18 cellular contexts compared by ENCODE assay signal in the genomic region with DNA sequence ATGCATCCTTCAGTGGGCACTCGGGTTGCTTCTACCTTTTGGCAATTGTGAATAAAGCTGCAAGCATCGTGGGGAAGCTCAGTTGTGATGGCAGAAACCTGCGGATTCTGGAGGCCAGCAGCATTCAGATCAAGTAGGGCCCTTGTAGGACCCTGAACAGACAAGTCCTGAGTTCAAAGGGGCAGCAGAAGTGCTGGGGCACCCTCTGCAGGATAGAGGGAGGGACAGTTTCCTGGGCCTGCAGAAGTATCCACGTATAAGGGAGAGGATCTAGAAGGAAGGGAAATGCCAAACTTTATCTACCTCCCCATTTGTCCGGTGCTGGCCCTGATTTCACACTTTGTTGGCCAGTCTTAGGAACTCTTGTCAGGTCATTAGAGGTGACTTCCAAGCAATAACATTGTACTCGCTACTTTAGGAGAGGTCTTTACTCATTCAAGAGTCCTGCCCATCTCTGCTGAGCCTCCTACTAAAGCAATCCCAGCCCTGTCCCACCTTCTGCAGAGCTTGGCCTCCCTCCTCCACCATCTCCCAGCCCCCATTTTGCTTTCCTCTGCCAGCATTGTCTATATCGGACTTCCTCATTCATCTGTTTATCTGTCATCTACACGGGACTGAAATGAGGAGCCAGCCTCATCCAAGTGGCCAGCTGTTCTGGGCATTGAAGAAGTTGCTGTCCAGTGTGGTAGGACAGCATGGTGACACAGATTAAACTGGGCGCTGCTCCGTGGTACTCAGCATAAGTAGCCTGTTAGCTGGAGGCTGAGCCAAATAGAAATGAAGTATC. TPM values are rescaled to one million over a fixed set of nuclear protein-coding genes. Genes with fewer than 3 reads are reported as not detected.
DNase-seq lines count a peak whose midpoint lies in the region; ATAC-seq and TF ChIP-seq lines count a peak whose summit lies in the region.
"Had no signal": no experiment of that assay in that cellular context is flagged by ENCODE, and none has a peak within 500 bp of the region (broad histone marks: within the 10 kb centered on the region; RNA-seq: fewer than 3 reads in every experiment).

No MANE protein-coding gene starts in this region.

- H3F3A ChIP-seq in SK-N-SH (replicated peaks; ENCODE audit: insufficient read depth) (no peaks in the 10 kb centered on the region), GM23248 (ENCODE audit: insufficient read depth) (no peaks in the 10 kb centered on the region)

- TF ChIP-seq CTCF in SK-N-SH (IDR thresholded peaks at IDR 0.05) (no peak), IMR-90 (conservative IDR thresholded peaks at IDR 0.05; ENCODE audit: low read depth, low read length) (no peak)

- no peak overlapping the region for H3K56ac ChIP-seq in IMR-90 (ENCODE audit: extremely low read depth, insufficient read depth, low read length)

- TF ChIP-seq EP300 in SK-N-SH (IDR thresholded peaks at IDR 0.05; ENCODE audit: borderline replicate concordance in 1 of 2, low read depth in 1 of 2, low read length in 1 of 2), result no peak

- no peak overlapping the region for H4K5ac ChIP-seq in IMR-90 (ENCODE audit: low read depth, low read length)

- peaks cover 23 to 29% of the 10 kb centered on the region in 2 donors for H3K27me3 Mint-ChIP-seq in stimulated activated naive B cell treated with anti-CD40 and anti-IgM and Interleukin-4, amounts not matched to agents 10 μg/mL and 1 μg/mL and 100 μg/mL, for 72 hours

- H4K91ac ChIP-seq in IMR-90 (ENCODE audit: insufficient read depth, low read depth, low read length), result no peak overlapping the region

- H3K27ac ChIP-seq in SK-N-SH (ENCODE audit: low read depth in 2 of 2, low read length in 1 of 2) (no peak overlapping the region), IMR-90 (ENCODE audit: insufficient read depth, low read length) (no peak overlapping the region), GM23248 (no peak overlapping the region)
- H3K27ac ChIP-seq: PC-9, SJCRH30 had no signal

- H3K27ac Mint-ChIP-seq in stimulated activated naive B cell treated with anti-CD40 and anti-IgM and Interleukin-4, amounts not matched to agents 10 μg/mL and 1 μg/mL and 100 μg/mL, for 72 hours, result peak overlapping the region; percentile 63

- H3K79me1 ChIP-seq in IMR-90 (ENCODE audit: low read depth in 1 of 2, low read length in 2 of 2), result no peaks in the 10 kb centered on the region

- no peak overlapping the region for H2AFZ ChIP-seq in SK-N-SH (ENCODE audit: low read depth)
- peak overlapping the region; percentile 15 for H2AFZ ChIP-seq in IMR-90 (replicated peaks; ENCODE audit: low read length, poor library complexity)
- H2AFZ ChIP-seq in GM23248, result no peak overlapping the region
- H2AFZ ChIP-seq: PC-9 had no signal

- in situ Hi-C loops in IMR-90 (cut with MboI; ENCODE audit: low sequenced_read_pairs) (no loop called here), GM23248 (cut with MboI) (no loop called here)

- DNase-seq in SK-N-SH, result no peak
- no peak for DNase-seq in IMR-90
- DNase-seq in globus pallidus (ENCODE audit: low spot score), result peak; percentile 1
- DNase-seq in stimulated activated naive B cell treated with anti-CD40 and anti-IgM and Interleukin-4, amounts not matched to agents 10 μg/mL and 1 μg/mL and 100 μg/mL, for 72 hours, result no peak
- DNase-seq in NCI-H510A (lab: John Stamatoyannopoulos, UW), result no peak
- DNase-seq in AG08396 (ENCODE audit: low spot score), result no peak
- DNase-seq in GM23248, result no peak
- DNase-seq: Caco-2, EL, Kasumi-1, MM.1S, NCI-H1092 treated with DMSO at 0.1 percent for 48 hours, NCI-H2081 treated with DMSO at 0.1 percent for 48 hours, NCI-H524 treated with DMSO at 0.1 percent for 48 hours, PC-9, SJCRH30, SW 1271 had no signal

- no peaks in the 10 kb centered on the region for H3K4me1 Mint-ChIP-seq in stimulated activated naive B cell treated with anti-CD40 and anti-IgM and Interleukin-4, amounts not matched to agents 10 μg/mL and 1 μg/mL and 100 μg/mL, for 72 hours

- no peak overlapping the region for H3K4me3 Mint-ChIP-seq in stimulated activated naive B cell treated with anti-CD40 and anti-IgM and Interleukin-4, amounts not matched to agents 10 μg/mL and 1 μg/mL and 100 μg/mL, for 72 hours

- BruUV-seq in IMR-90 (replicated peaks; lab: Mats Ljungman, UMichigan), result no TSS peak

- no peaks in the 10 kb centered on the region for H3K79me2 ChIP-seq in SK-N-SH (ENCODE audit: insufficient read depth)
- no peaks in the 10 kb centered on the region for H3K79me2 ChIP-seq in GM23248 (ENCODE audit: insufficient read depth)

- H3K23ac ChIP-seq in IMR-90 (ENCODE audit: low read depth, low read length), result no peak overlapping the region

- ATAC-seq in SK-N-SH treated with all-trans-retinoic acid at 6 μM for 48 hours (no peak), IMR-90 (ENCODE audit: low read depth) (no peak)
- no peak for ATAC-seq in stimulated activated naive B cell treated with anti-CD40 and anti-IgM and Interleukin-4, amounts not matched to agents 10 μg/mL and 1 μg/mL and 100 μg/mL, for 72 hours (replicated peaks)

- no peak overlapping the region for H3K14ac ChIP-seq in IMR-90 (replicated peaks; ENCODE audit: low read depth, low read length)

- dilution Hi-C loops in IMR-90 (cut with HindIII; ENCODE audit: low sequenced_read_pairs, unreplicated experiment), result no loop called here

- H3K4me3 ChIP-seq in SK-N-SH (ENCODE audit: low read depth in 2 of 2, low read length in 1 of 2) (no peak overlapping the region), IMR-90 (ENCODE audit: insufficient read depth, low read depth, low read length) (no peak overlapping the region), GM23248 (no peak overlapping the region)
- H3K4me3 ChIP-seq: PC-9, SJCRH30 had no signal

- no peak overlapping the region for H2BK5ac ChIP-seq in IMR-90 (ENCODE audit: low read depth, low read length, poor library complexity, severe bottlenecking)

- no peak overlapping the region for H3K4me2 ChIP-seq in SK-N-SH
- no peak overlapping the region for H3K4me2 ChIP-seq in IMR-90 (ENCODE audit: low read depth, low read length)
- no peak overlapping the region for H3K4me2 ChIP-seq in GM23248 (ENCODE audit: unreplicated experiment)
- H3K4me2 ChIP-seq: PC-9 had no signal

- no peak overlapping the region for H4K8ac ChIP-seq in IMR-90 (ENCODE audit: low read depth in 2 of 2, low read length in 2 of 2)

- H3K27me3 ChIP-seq in SK-N-SH (ENCODE audit: insufficient read depth) (no peaks in the 10 kb centered on the region; the same call in 1 of the 2 replicates), IMR-90 (ENCODE audit: control insufficient read depth, insufficient read depth, low read length) (peaks cover 1% of the 10 kb centered on the region), GM23248 (replicated peaks; ENCODE audit: insufficient read depth) (peaks cover 11% of the 10 kb centered on the region; the same call in 1 of the 2 replicates)

- H3K4ac ChIP-seq in IMR-90 (ENCODE audit: low read depth, low read length), result no peak overlapping the region

- CTCF ChIA-PET in SK-N-SH (lab: Yijun Ruan, JAX) (interaction anchor here (1.2 to 1.4 kb wide), 2 partner anchors 10 to 193 kb away, joined by 3 to 5 read pairs; no protein-coding TSS in a partner anchor), IMR-90 (lab: Yijun Ruan, JAX) (no interaction called here)

- H3K18ac ChIP-seq in IMR-90 (ENCODE audit: low read depth, low read length), result no peak overlapping the region

- POLR2A ChIA-PET in SK-N-SH (lab: Yijun Ruan, JAX), result no interaction called here
- POLR2A ChIA-PET in IMR-90 (lab: Charles Lee; ENCODE audit: unreplicated experiment), result no interaction called here

- no peak overlapping the region for H2BK15ac ChIP-seq in IMR-90 (ENCODE audit: low read depth, low read length)

- intact Hi-C loops in IMR-90 (cut with micrococcal nuclease), result no loop called here

- no peak overlapping the region for H2AK5ac ChIP-seq in IMR-90 (ENCODE audit: low read depth, low read length)

- no peaks in the 10 kb centered on the region for H3K9me3 ChIP-seq in SK-N-SH
- no peaks in the 10 kb centered on the region for H3K9me3 ChIP-seq in IMR-90 (ENCODE audit: control insufficient read depth, insufficient read depth, low read length)
- H3K9me3 ChIP-seq in GM23248 (ENCODE audit: low read depth), result no peaks in the 10 kb centered on the region
- H3K9me3 ChIP-seq: Caco-2, SJCRH30 had no signal

- H3K9ac ChIP-seq in SK-N-SH (no peak overlapping the region), IMR-90 (ENCODE audit: low read depth, low read length) (no peak overlapping the region), GM23248 (no peak overlapping the region)

- no peak overlapping the region for H2BK120ac ChIP-seq in IMR-90 (ENCODE audit: low read depth, low read length)

- no peaks in the 10 kb centered on the region for H3K36me3 Mint-ChIP-seq in stimulated activated naive B cell treated with anti-CD40 and anti-IgM and Interleukin-4, amounts not matched to agents 10 μg/mL and 1 μg/mL and 100 μg/mL, for 72 hours

- WGBS in SK-N-SH (ENCODE audit: low lambda C conversion rate), result 27% methylated on average over 9 of the region's 10 CpGs
- WGBS in IMR-90 (ENCODE audit: extremely low coverage in 2 of 2, insufficient read length in 1 of 2), 2 experiments, result 45% methylated on average over 5 of the region's 10 CpGs; no CpG with 5 or more reads in 1 of the 2 experiments
- 39 to 40% methylated on average over 10 of the region's 10 CpGs for WGBS in GM23248 (ENCODE audit: low coverage in 1 of 2, low lambda C conversion rate in 2 of 2, missing lambda C conversion rate in 2 of 2), 2 experiments

- no peaks in the 10 kb centered on the region for H3K9me1 ChIP-seq in IMR-90 (ENCODE audit: insufficient read depth, low read length)

- H3K9me2 ChIP-seq in SK-N-SH, result no peaks in the 10 kb centered on the region
- no peaks in the 10 kb centered on the region for H3K9me2 ChIP-seq in GM23248 (ENCODE audit: insufficient read depth)

- no peak for TF ChIP-seq POLR2A in IMR-90 (IDR thresholded peaks at IDR 0.05; ENCODE audit: low read depth, low read length)

- H3K36me3 ChIP-seq in SK-N-SH (replicated peaks in 1 of 2; ENCODE audit: control insufficient read depth in 1 of 2, insufficient read depth in 2 of 2, low read length in 1 of 2), result no peaks in the 10 kb centered on the region
- H3K36me3 ChIP-seq in IMR-90 (ENCODE audit: control insufficient read depth, insufficient read depth, low read length), result no peaks in the 10 kb centered on the region
- no peaks in the 10 kb centered on the region for H3K36me3 ChIP-seq in GM23248 (ENCODE audit: low read depth)
- H3K36me3 ChIP-seq: SJCRH30 had no signal

- peak; percentile 25; the same call in 1 of the 2 replicates for TF ChIP-seq RAD21 in SK-N-SH (IDR thresholded peaks at IDR 0.05; ENCODE audit: low read length)
- TF ChIP-seq RAD21 in IMR-90 (IDR thresholded peaks at IDR 0.05; ENCODE audit: low read length), result no peak

- H2BK20ac ChIP-seq in IMR-90 (ENCODE audit: low read depth, low read length), result no peak overlapping the region

- H2AK9ac ChIP-seq in IMR-90 (replicated peaks; ENCODE audit: low read depth, low read length, poor library complexity), result peak overlapping the region; percentile 45

- H3K4me1 ChIP-seq in SK-N-SH (ENCODE audit: control insufficient read depth in 1 of 2, insufficient read depth in 2 of 2, low read depth in 1 of 2, low read length in 1 of 2) (no peaks in the 10 kb centered on the region), IMR-90 (ENCODE audit: control insufficient read depth, insufficient read depth, low read length) (no peaks in the 10 kb centered on the region), GM23248 (ENCODE audit: insufficient read depth) (no peaks in the 10 kb centered on the region)
- H3K4me1 ChIP-seq: Caco-2, SJCRH30 had no signal

- peaks cover 0 to 1% of the 10 kb centered on the region in 2 donors for H3K9me3 Mint-ChIP-seq in stimulated activated naive B cell treated with anti-CD40 and anti-IgM and Interleukin-4, amounts not matched to agents 10 μg/mL and 1 μg/mL and 100 μg/mL, for 72 hours

- H4K20me1 ChIP-seq in SK-N-SH (ENCODE audit: insufficient read depth) (no peaks in the 10 kb centered on the region), IMR-90 (ENCODE audit: insufficient read depth, low read length) (no peaks in the 10 kb centered on the region), GM23248 (ENCODE audit: insufficient read depth) (no peaks in the 10 kb centered on the region)

RNA-seq across cellular contexts. Expression of a gene that starts 26.6 kb away (rescaled TPM):
- polyA plus RNA-seq in SK-N-SH (2012; rRNA removed) (6.0 and 7.4 TPM in 2 replicates), IMR-90 (2012; rRNA removed) (8.0 and 8.3 TPM in 2 replicates), GM23248 (2016; fragmentation: Nextera tagmentation; extraction: Ambion mirVana) (8.2 and 8.3 TPM in 2 replicates)
- 7.1 and 7.7 TPM in 2 replicates for polyA plus RNA-seq in SK-N-SH (2012; cell fraction: cytosol; rRNA removed)
- polyA plus RNA-seq in SK-N-SH (2012; cell fraction: nucleus; rRNA removed), result 8.5 and 14.1 TPM in 2 replicates
- 14.7 and 19.4 TPM in 2 replicates for total RNA-seq in IMR-90 (2012; rRNA removed)
- 1.3 and 2.9 TPM in 2 replicates for polyA plus RNA-seq in IMR-90 (2012; cell fraction: cytosol; rRNA removed)
- polyA plus RNA-seq in IMR-90 (2012; cell fraction: nucleus; rRNA removed; ENCODE audit: low replicate concordance), result 1.8 and 14.6 TPM in 2 replicates
- 10.2 and 12.8 TPM in 2 replicates for total RNA-seq in GM23248 (2014; rRNA removed; shearing (Covaris generic))
